ENCODE assay signal across 1 cellular context in genomic region chr17:73092518-73093135, GRCh38.
TF ChIP-seq lines count a peak whose summit lies in the region.

TSS of gene SLC39A11 (minus strand) at chr17:73092688. CDS start at chr17:73088764, 3,924 bp downstream.

TF ChIP-seq in K562, 482 proteins besides CTCF, POLR2A, EP300 and RAD21 (continued from another document and continues in another):
- TF ChIP-seq, protein P1, sequence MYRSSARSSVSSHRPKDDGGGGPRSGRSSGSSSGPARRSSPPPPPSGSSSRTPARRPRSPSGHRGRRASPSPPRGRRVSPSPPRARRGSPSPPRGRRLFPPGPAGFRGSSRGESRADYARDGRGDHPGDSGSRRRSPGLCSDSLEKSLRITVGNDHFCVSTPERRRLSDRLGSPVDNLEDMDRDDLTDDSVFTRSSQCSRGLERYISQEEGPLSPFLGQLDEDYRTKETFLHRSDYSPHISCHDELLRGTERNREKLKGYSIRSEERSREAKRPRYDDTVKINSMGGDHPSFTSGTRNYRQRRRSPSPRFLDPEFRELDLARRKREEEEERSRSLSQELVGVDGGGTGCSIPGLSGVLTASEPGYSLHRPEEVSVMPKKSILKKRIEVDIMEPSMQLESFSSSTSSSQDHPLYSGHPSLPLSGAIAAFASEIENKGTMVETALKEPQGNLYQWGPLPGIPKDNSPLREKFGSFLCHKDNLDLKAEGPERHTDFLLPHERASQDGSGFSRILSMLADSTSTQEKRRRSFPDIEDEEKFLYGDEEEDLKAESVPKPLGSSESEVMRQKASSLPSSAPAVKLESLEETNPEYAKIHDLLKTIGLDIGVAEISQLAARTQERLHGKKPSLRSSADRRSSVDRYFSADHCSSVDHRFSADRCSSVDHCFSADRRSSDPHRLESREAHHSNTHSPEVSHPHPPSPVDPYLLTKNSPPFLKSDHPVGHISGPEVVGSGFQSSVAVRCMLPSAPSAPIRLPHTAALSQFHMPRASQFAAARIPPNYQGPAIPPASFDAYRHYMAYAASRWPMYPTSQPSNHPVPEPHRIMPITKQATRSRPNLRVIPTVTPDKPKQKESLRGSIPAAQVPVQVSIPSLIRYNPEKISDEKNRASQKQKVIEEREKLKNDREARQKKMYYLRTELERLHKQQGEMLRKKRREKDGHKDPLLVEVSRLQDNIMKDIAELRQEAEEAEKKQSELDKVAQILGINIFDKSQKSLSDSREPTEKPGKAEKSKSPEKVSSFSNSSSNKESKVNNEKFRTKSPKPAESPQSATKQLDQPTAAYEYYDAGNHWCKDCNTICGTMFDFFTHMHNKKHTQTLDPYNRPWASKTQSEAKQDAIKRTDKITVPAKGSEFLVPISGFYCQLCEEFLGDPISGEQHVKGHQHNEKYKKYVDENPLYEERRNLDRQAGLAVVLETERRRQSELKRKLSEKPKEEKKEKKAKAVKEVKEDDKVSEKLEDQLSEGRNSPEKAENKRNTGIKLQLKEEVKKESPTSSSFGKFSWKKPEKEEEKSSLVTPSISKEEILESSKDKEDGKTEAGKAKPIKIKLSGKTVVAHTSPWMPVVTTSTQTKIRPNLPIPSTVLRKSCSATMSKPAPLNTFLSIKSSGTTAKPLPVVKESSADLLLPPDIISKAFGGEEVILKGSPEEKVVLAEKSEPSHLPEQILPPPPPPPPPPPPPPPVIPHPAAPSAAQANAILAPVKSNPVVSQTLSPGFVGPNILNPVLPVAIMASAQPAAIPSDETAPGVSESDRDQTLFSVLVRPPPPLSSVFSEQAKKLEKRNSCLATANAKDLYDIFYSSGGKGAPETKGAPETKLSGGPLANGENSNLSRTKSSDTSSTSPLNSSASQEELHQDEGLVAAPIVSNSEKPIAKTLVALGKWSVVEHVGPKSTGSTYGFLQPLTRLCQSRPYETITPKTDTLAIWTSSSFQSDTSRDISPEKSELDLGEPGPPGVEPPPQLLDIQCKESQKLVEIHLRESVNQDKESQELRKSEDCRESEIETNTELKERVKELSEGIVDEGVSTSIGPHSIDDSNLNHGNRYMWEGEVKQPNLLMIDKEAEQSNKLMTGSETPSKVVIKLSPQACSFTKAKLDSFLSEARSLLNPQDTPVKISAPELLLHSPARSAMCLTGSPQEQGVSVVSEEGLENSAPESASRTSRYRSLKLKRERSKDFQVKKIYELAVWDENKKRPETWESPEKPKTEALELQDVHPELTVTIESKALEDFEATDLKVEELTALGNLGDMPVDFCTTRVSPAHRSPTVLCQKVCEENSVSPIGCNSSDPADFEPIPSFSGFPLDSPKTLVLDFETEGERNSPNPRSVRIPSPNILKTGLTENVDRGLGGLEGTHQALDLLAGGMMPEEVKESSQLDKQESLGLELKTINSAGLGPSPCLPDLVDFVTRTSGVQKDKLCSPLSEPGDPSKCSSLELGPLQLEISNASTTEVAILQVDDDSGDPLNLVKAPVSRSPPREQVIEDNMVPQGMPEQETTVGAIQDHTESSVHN (IDR thresholded peaks at IDR 0.05; ENCODE audit: borderline replicate concordance in 1 of 2, low read depth in 1 of 2), result no peak
- TF ChIP-seq SOX6 (IDR thresholded peaks at IDR 0.05) (no peak), ZNF217 (CRISPR knock-in tag; IDR thresholded peaks at IDR 0.05) (no peak), SP1 (CRISPR knock-in tag; IDR thresholded peaks at IDR 0.05) (peak; percentile 88), ATF7 (IDR thresholded peaks at IDR 0.05) (peak; percentile 47; the same call in 1 of the 2 replicates), TFAM (CRISPR knock-in tag; conservative IDR thresholded peaks at IDR 0.05) (no peak), KAT7 (CRISPR knock-in tag; IDR thresholded peaks at IDR 0.05; ENCODE audit: borderline replicate concordance) (no peak), E2F3 (CRISPR knock-in tag; IDR thresholded peaks at IDR 0.05) (no peak), SREBF2 (CRISPR knock-in tag; IDR thresholded peaks at IDR 0.05) (no peak), EHMT2 (IDR thresholded peaks at IDR 0.05) (no peak), HNRNPUL1 (IDR thresholded peaks at IDR 0.05; ENCODE audit: low read length) (no peak), ELK3 (CRISPR knock-in tag; IDR thresholded peaks at IDR 0.05) (no peak), ZC3H11A (IDR thresholded peaks at IDR 0.05; ENCODE audit: low read depth, low read length) (no peak), NCOA6 (IDR thresholded peaks at IDR 0.05) (no peak), ZNF79 (CRISPR knock-in tag; IDR thresholded peaks at IDR 0.05; ENCODE audit: low read depth) (no peak), HDAC1 (IDR thresholded peaks at IDR 0.05) (peak in 1 of 2 experiments; percentile 99; a peak in 2 of 4 replicates), CTBP1 (IDR thresholded peaks at IDR 0.05; ENCODE audit: borderline replicate concordance) (peak; percentile 55; the same call in 1 of the 2 replicates), MYBL2 (IDR thresholded peaks at IDR 0.05; ENCODE audit: low read depth) (no peak), MYBL2 (CRISPR knock-in tag; IDR thresholded peaks at IDR 0.05; ENCODE audit: borderline replicate concordance) (no peak), ZNF174 (CRISPR knock-in tag; IDR thresholded peaks at IDR 0.05) (no peak), XRCC4 (IDR thresholded peaks at IDR 0.05; ENCODE audit: extremely low read depth, insufficient read depth, insufficient read length) (no peak), ARHGAP35 (IDR thresholded peaks at IDR 0.05; ENCODE audit: partially characterized antibody) (no peak), MED1 (CRISPR knock-in tag; IDR thresholded peaks at IDR 0.05; ENCODE audit: borderline replicate concordance) (no peak), PHF8 (IDR thresholded peaks at IDR 0.05; ENCODE audit: borderline replicate concordance, low read length) (peak; percentile 75; the same call in 1 of the 2 replicates), RBFOX2 (IDR thresholded peaks at IDR 0.05; ENCODE audit: low read depth, low read length) (peak; percentile 88), XRCC5 (IDR thresholded peaks at IDR 0.05; ENCODE audit: low read depth, low read length) (peak; percentile 95), PRPF4 (IDR thresholded peaks at IDR 0.05; ENCODE audit: insufficient read depth, low read depth, low read length, poor library complexity, severe bottlenecking) (no peak), ZNF512 (tag; IDR thresholded peaks at IDR 0.05) (no peak), UBTF (IDR thresholded peaks at IDR 0.05; ENCODE audit: borderline replicate concordance in 1 of 2, low read depth in 2 of 2, low read length in 2 of 2) (no peak), ZNF121 (CRISPR knock-in tag; conservative IDR thresholded peaks at IDR 0.05) (no peak), ZNF263 (CRISPR knock-in tag; IDR thresholded peaks at IDR 0.05; ENCODE audit: borderline replicate concordance) (no peak), RBM34 (IDR thresholded peaks at IDR 0.05; ENCODE audit: borderline replicate concordance, insufficient read depth, low read length) (no peak), BCOR (IDR thresholded peaks at IDR 0.05) (0 out of 2 replicates have a peak, but pooled peaks have one; percentile 25), ZNF134 (CRISPR knock-in tag; conservative IDR thresholded peaks at IDR 0.05) (no peak), ZNF408 (CRISPR knock-in tag; IDR thresholded peaks at IDR 0.05; ENCODE audit: low read depth) (no peak), U2AF1 (optimal IDR thresholded peaks at IDR 0.05; ENCODE audit: low read depth, low read length) (no peak), ZBTB5 (IDR thresholded peaks at IDR 0.05) (no peak), TAF7 (tag; IDR thresholded peaks at IDR 0.05) (no peak), KHSRP (IDR thresholded peaks at IDR 0.05) (no peak)
- TF ChIP-seq, protein P2, sequence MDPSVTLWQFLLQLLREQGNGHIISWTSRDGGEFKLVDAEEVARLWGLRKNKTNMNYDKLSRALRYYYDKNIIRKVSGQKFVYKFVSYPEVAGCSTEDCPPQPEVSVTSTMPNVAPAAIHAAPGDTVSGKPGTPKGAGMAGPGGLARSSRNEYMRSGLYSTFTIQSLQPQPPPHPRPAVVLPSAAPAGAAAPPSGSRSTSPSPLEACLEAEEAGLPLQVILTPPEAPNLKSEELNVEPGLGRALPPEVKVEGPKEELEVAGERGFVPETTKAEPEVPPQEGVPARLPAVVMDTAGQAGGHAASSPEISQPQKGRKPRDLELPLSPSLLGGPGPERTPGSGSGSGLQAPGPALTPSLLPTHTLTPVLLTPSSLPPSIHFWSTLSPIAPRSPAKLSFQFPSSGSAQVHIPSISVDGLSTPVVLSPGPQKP (CRISPR knock-in tag; IDR thresholded peaks at IDR 0.05), result no peak
- TF ChIP-seq, protein P3, sequence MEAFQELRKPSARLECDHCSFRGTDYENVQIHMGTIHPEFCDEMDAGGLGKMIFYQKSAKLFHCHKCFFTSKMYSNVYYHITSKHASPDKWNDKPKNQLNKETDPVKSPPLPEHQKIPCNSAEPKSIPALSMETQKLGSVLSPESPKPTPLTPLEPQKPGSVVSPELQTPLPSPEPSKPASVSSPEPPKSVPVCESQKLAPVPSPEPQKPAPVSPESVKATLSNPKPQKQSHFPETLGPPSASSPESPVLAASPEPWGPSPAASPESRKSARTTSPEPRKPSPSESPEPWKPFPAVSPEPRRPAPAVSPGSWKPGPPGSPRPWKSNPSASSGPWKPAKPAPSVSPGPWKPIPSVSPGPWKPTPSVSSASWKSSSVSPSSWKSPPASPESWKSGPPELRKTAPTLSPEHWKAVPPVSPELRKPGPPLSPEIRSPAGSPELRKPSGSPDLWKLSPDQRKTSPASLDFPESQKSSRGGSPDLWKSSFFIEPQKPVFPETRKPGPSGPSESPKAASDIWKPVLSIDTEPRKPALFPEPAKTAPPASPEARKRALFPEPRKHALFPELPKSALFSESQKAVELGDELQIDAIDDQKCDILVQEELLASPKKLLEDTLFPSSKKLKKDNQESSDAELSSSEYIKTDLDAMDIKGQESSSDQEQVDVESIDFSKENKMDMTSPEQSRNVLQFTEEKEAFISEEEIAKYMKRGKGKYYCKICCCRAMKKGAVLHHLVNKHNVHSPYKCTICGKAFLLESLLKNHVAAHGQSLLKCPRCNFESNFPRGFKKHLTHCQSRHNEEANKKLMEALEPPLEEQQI (IDR thresholded peaks at IDR 0.05), result no peak
- TF ChIP-seq, protein P4, sequence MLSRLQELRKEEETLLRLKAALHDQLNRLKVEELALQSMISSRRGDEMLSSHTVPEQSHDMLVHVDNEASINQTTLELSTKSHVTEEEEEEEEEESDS (CRISPR knock-in tag; IDR thresholded peaks at IDR 0.05), result no peak
- TF ChIP-seq, protein P5, sequence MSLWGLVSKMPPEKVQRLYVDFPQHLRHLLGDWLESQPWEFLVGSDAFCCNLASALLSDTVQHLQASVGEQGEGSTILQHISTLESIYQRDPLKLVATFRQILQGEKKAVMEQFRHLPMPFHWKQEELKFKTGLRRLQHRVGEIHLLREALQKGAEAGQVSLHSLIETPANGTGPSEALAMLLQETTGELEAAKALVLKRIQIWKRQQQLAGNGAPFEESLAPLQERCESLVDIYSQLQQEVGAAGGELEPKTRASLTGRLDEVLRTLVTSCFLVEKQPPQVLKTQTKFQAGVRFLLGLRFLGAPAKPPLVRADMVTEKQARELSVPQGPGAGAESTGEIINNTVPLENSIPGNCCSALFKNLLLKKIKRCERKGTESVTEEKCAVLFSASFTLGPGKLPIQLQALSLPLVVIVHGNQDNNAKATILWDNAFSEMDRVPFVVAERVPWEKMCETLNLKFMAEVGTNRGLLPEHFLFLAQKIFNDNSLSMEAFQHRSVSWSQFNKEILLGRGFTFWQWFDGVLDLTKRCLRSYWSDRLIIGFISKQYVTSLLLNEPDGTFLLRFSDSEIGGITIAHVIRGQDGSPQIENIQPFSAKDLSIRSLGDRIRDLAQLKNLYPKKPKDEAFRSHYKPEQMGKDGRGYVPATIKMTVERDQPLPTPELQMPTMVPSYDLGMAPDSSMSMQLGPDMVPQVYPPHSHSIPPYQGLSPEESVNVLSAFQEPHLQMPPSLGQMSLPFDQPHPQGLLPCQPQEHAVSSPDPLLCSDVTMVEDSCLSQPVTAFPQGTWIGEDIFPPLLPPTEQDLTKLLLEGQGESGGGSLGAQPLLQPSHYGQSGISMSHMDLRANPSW (CRISPR knock-in tag; IDR thresholded peaks at IDR 0.05), result no peak
